In the genomic region with DNA sequence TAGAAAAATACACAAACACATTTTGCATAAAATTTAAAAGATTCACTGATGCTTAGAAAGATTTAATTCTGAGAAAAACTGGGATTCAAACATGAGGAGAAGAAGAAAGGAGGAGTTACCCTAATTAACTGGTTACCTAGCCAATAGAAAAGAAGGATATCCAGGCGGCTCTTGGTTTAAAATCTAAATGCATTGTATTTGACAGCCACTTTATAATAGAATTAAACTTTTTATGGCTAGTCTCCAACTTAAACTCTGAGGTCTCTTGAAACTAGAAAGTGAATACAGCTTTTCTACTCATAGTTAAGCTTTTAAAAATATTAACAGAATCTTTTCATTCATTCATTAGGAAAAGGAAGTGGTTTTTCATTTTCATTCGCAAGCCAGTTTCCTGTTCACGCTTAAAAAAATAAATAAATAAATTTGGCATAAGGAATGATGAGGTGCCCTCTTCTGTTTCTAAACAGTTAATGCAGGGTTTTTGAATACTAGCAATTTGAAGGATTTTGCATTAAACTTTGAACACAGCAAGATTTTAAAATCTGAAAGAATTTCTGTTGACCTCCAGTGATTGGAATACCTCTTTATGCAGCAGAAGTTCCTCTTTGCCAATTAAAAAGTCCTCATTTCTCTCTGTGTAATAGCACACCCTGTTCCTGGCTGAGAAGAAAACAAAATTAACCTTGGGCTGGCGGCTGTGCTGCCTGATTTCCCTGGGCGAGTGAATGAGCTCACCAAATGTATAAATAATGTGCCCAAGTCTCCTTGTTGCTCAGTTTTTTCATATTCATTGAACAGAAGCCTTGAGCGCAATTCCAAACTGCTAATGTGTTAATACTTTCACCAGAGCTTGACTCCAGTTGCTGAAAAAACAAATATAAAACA, we compare ENCODE assay signal across 8 cellular contexts.
DNase-seq lines count a peak whose midpoint lies in the region; ATAC-seq, FAIRE-seq and TF ChIP-seq lines count a peak whose summit lies in the region.

No MANE protein-coding gene starts in this region.

- H2AFZ ChIP-seq in GM23248 = peak overlapping the region; percentile 82
- peak overlapping the region; percentile 69 for H2AFZ ChIP-seq in SU-DHL-6 (ENCODE audit: low read depth, low read length, severe bottlenecking)

- TF ChIP-seq CTCF in GM06990 (IDR thresholded peaks at IDR 0.05; ENCODE audit: insufficient read depth, low read length, poor library complexity, severe bottlenecking) (peak; percentile 44), SU-DHL-6 (IDR thresholded peaks at IDR 0.05; ENCODE audit: insufficient read depth, low read length, poor library complexity, severe bottlenecking) (peak; percentile 66)

- WGBS in GM23248 (ENCODE audit: low coverage in 1 of 2, low lambda C conversion rate in 2 of 2, missing lambda C conversion rate in 2 of 2), 2 experiments = 6 to 7% methylated on average over 6 of the region's 6 CpGs

- ATAC-seq in sciatic nerve = peak; percentile 70

- H3K4me2 ChIP-seq in GM23248 (ENCODE audit: unreplicated experiment) (peak overlapping the region; percentile 85), SU-DHL-6 (ENCODE audit: low read depth, low read length, poor library complexity, severe bottlenecking) (peak overlapping the region; percentile 97)

- H3K4me3 ChIP-seq in GM06990 (replicated peaks; ENCODE audit: low read depth, low read length) (0 out of 2 replicates have a peak overlapping the region, but pooled peaks have one; percentile 17), GM23248 (peak overlapping the region; percentile 58), MG63 (no peak overlapping the region), SU-DHL-6 (ENCODE audit: insufficient read depth, low read length, poor library complexity, severe bottlenecking) (peak overlapping the region; percentile 33)

- H4K20me1 ChIP-seq in GM23248 (ENCODE audit: insufficient read depth) = no peaks in the 10 kb centered on the region
- H4K20me1 ChIP-seq in SU-DHL-6 (ENCODE audit: low read depth, low read length) = no peaks in the 10 kb centered on the region

- FAIRE-seq in frontal cortex (lab: Jason Lieb, UNC) = peak; percentile 39

- H3F3A ChIP-seq in GM23248 (ENCODE audit: insufficient read depth) (peaks cover 12% of the 10 kb centered on the region; the same call in 1 of the 2 replicates), SU-DHL-6 (ENCODE audit: insufficient read depth) (peaks cover 24% of the 10 kb centered on the region)

- intact Hi-C loops in sciatic nerve (cut with DNase I) = no loop called here

- H3K27ac ChIP-seq in GM23248 (no peak overlapping the region), SU-DHL-6 (ENCODE audit: low read depth, low read length) (peak overlapping the region; percentile 95)

- DNase-seq in GM06990 (ENCODE audit: extremely low read depth, insufficient read length) = peak; percentile 33
- DNase-seq in GM23248 = peak; percentile 67
- DNase-seq in MG63 = peak; percentile 8
- peak in 1 of 2 donors; percentile 7 for DNase-seq in frontal cortex (ENCODE audit: low spot score in 2 of 2)
- DNase-seq in sciatic nerve (ENCODE audit: low spot score) = no peak
- DNase-seq in CD1c-positive myeloid dendritic cell (ENCODE audit: extremely low spot score) = no peak
- DNase-seq in T1000 (lab: John Stamatoyannopoulos, UW) = no peak

- H3K79me2 ChIP-seq in GM23248 (ENCODE audit: insufficient read depth) = no peaks in the 10 kb centered on the region
- no peaks in the 10 kb centered on the region for H3K79me2 ChIP-seq in SU-DHL-6 (ENCODE audit: insufficient read depth, low read length)

- H3K9ac ChIP-seq in GM23248 = peak overlapping the region; percentile 17; the same call in 1 of the 2 replicates
- H3K9ac ChIP-seq in SU-DHL-6 (ENCODE audit: low read length) = peak overlapping the region; percentile 63

- H3K9me3 ChIP-seq in GM23248 (ENCODE audit: low read depth) = no peaks in the 10 kb centered on the region
- H3K9me3 ChIP-seq in MG63 = no peaks in the 10 kb centered on the region
- no peaks in the 10 kb centered on the region for H3K9me3 ChIP-seq in SU-DHL-6 (ENCODE audit: insufficient read depth, low read length)

- H3K4me1 ChIP-seq in GM23248 (ENCODE audit: insufficient read depth) = peaks cover 12% of the 10 kb centered on the region

- H3K27me3 ChIP-seq in GM06990 (replicated peaks; ENCODE audit: control insufficient read depth, insufficient read depth, low read length) (no peaks in the 10 kb centered on the region), GM23248 (replicated peaks; ENCODE audit: insufficient read depth) (no peaks in the 10 kb centered on the region), MG63 (no peaks in the 10 kb centered on the region), SU-DHL-6 (ENCODE audit: low read length) (no peaks in the 10 kb centered on the region)

- in situ Hi-C loops in GM23248 (cut with MboI) = no loop called here

- no peaks in the 10 kb centered on the region for H3K36me3 ChIP-seq in GM06990 (ENCODE audit: control insufficient read depth, insufficient read depth, low read length)
- H3K36me3 ChIP-seq in GM23248 (ENCODE audit: low read depth) = no peaks in the 10 kb centered on the region
- H3K36me3 ChIP-seq in MG63 = no peaks in the 10 kb centered on the region
- H3K36me3 ChIP-seq in SU-DHL-6 (ENCODE audit: low read length) = no peaks in the 10 kb centered on the region

- H3K9me2 ChIP-seq in GM23248 (ENCODE audit: insufficient read depth) = no peaks in the 10 kb centered on the region
- no peaks in the 10 kb centered on the region for H3K9me2 ChIP-seq in SU-DHL-6 (replicated peaks; ENCODE audit: insufficient read depth, low read length)

Comparison
In these comparisons a context has a peak if more than half of its experiments do, and no peak if none do; other contexts are left out.
1. DNase-seq: peak in GM06990 (single experiment), GM23248 (single experiment) and MG63 (single experiment); none in sciatic nerve (single experiment), CD1c-positive myeloid dendritic cell (single experiment) and T1000 (single experiment).